32 cellular contexts compared by ENCODE assay signal in the genomic region with DNA sequence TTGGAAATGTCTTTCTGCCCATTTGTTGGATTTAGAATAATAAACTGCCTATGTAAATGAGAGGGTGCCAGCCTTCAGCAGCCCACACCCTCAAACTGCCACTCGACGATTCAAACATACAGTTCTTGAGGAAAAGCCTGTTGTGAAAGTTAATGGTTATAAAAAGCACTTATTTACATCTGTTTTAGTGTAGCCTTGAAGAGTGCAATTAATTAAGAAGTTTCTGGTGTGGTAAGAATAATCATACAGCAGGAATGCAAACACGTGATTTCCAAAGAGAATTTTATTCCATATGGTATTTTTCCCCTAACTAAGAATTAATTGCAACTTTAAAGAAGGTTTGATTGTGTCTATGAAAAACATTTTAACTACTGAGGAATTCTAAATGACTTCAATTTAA.
"Had no signal": no experiment of that assay in that cellular context is flagged by ENCODE, and none has a peak within 500 bp of the region (broad histone marks: within the 10 kb centered on the region; RNA-seq: fewer than 3 reads in every experiment).

No MANE protein-coding gene starts in this region.

- H3K27ac ChIP-seq: brain microvascular endothelial cell, Peyer's patch, WERI-Rb-1 had no signal

- H3K4me3 ChIP-seq: Peyer's patch had no signal

- H3K36me3 ChIP-seq: brain microvascular endothelial cell, Peyer's patch, WERI-Rb-1 had no signal

- H3K27me3 ChIP-seq: Peyer's patch had no signal

- DNase-seq: activated CD4-positive, alpha-beta memory T cell treated with anti-CD3 and anti-CD28 coated beads, Interleukin-2, amount 10 ng/mL, durations not matched to agents 7 days and 5 days; activated CD4-positive, alpha-beta T cell treated with anti-CD3 and anti-CD28 coated beads for 1 hour; activated CD4-positive, alpha-beta T cell treated with anti-CD3 and anti-CD28 coated beads for 48 hours; activated CD4-positive, CD25-positive, alpha-beta regulatory T cell; activated CD8-positive, alpha-beta memory T cell treated with anti-CD3 and anti-CD28 coated beads for 24 hours; activated CD8-positive, alpha-beta memory T cell treated with anti-CD3 and anti-CD28 coated beads, Interleukin-2, amount 10 ng/mL, durations not matched to agents 7 days and 5 days; activated CD8-positive, alpha-beta memory T cell treated with anti-CD3 and anti-CD28 coated beads, Interleukin-2, amount 50 U/mL, for 48 hours; activated effector memory CD4-positive, alpha-beta T cell treated with Interleukin-2 at 50 U/mL for 16 hours; activated naive CD4-positive, alpha-beta T cell treated with anti-CD3 and anti-CD28 coated beads, Interleukin-2, amount 10 ng/mL, durations not matched to agents 7 days and 5 days; activated naive CD8-positive, alpha-beta T cell treated with anti-CD3 and anti-CD28 coated beads, Interleukin-2, amount 50 U/mL, for 24 hours; activated T-cell treated with anti-CD3 and anti-CD28 coated beads, Interleukin-2, amount 50 U/mL, for 48 hours; amniotic stem cell; aorta; brain microvascular endothelial cell; central memory CD4-positive, alpha-beta T cell; NCI-H1092 treated with DMSO at 0.1 percent for 48 hours; NCI-H1417; NCI-H146; NCI-H1930; NCI-H2081 treated with DMSO at 0.1 percent for 48 hours; NCI-H226; NCI-H524 treated with DMSO at 0.1 percent for 48 hours; NK-92 treated with Interleukin-12 subunit alpha and Interleukin-12 subunit beta, amount 100 ng/mL, for 24 hours; PC-3; Peyer's patch; RPMI8226; SHP77 treated with DMSO at 0.1 percent for 48 hours; SW 1271; T-helper 1 cell; T-helper 2 cell; T1000; WERI-Rb-1 had no signal

- ATAC-seq: activated CD8-positive, alpha-beta memory T cell treated with anti-CD3 and anti-CD28 coated beads, Interleukin-2, amount 10 ng/mL, durations not matched to agents 7 days and 5 days; activated naive CD8-positive, alpha-beta T cell treated with anti-CD3 and anti-CD28 coated beads, Interleukin-2, amount 50 U/mL, for 24 hours; PC-3 had no signal

- H3K9me3 ChIP-seq: Peyer's patch had no signal
